ENCODE assay signal across 9 cellular contexts in genomic region chr5:23139338-23140171, GRCh38.
DNase-seq lines count a peak whose midpoint lies in the region; ATAC-seq and TF ChIP-seq lines count a peak whose summit lies in the region.
"Had no signal": no experiment of that assay in that cellular context is flagged by ENCODE, and none has a peak within 500 bp of the region (broad histone marks: within the 10 kb centered on the region; RNA-seq: fewer than 3 reads in every experiment).

No MANE protein-coding gene starts in this region.

- no peaks in the 10 kb centered on the region for H3K4me1 Mint-ChIP-seq in T-helper 2 cell treated with Interferon-gamma antibody and Interleukin-4, amounts not matched to agents 5 μg/mL and 100 μg/mL, for 36 hours (ENCODE audit: low read depth)

- H3K4me3 Mint-ChIP-seq in T-helper 2 cell treated with Interferon-gamma antibody and Interleukin-4, amounts not matched to agents 5 μg/mL and 100 μg/mL, for 36 hours, result no peak overlapping the region

- peak; percentile 66 for DNase-seq in DMS53 (lab: John Stamatoyannopoulos, UW)
- DNase-seq in NT2/D1 (ENCODE audit: low read depth, low spot score), result peak; percentile 1
- DNase-seq in fibroblast of villous mesenchyme (ENCODE audit: low read depth), result peak; percentile 5
- no peak for DNase-seq in T-helper 1 cell
- DNase-seq in T-helper 2 cell treated with Interferon-gamma antibody and Interleukin-4, amounts not matched to agents 5 μg/mL and 100 μg/mL, for 36 hours (ENCODE audit: low spot score), result no peak

- H3K9ac ChIP-seq in NT2/D1 (ENCODE audit: insufficient read length, low read depth), result no peak overlapping the region

- H3K36me3 Mint-ChIP-seq in T-helper 2 cell treated with Interferon-gamma antibody and Interleukin-4, amounts not matched to agents 5 μg/mL and 100 μg/mL, for 36 hours (ENCODE audit: low read depth), result no peaks in the 10 kb centered on the region

- no peaks in the 10 kb centered on the region for H3K36me3 ChIP-seq in NT2/D1 (ENCODE audit: insufficient read depth, insufficient read length, low read length)

- no peaks in the 10 kb centered on the region for H3K27me3 Mint-ChIP-seq in T-helper 2 cell treated with Interferon-gamma antibody and Interleukin-4, amounts not matched to agents 5 μg/mL and 100 μg/mL, for 36 hours (ENCODE audit: low read depth)

- no peaks in the 10 kb centered on the region for H3K27me3 ChIP-seq in NT2/D1 (ENCODE audit: insufficient read depth, insufficient read length)

- H3K4me3 ChIP-seq in NT2/D1 (ENCODE audit: insufficient read length, low read depth) (no peak overlapping the region), fibroblast of villous mesenchyme (ENCODE audit: low read depth, low read length) (no peak overlapping the region)

- H3K9me3 ChIP-seq in NT2/D1 (ENCODE audit: insufficient read depth, low read length), result no peaks in the 10 kb centered on the region

- H3K4me1 ChIP-seq in NT2/D1 (ENCODE audit: insufficient read depth, insufficient read length), result no peaks in the 10 kb centered on the region

- peak; percentile 16 for TF ChIP-seq CTCF in fibroblast of villous mesenchyme (IDR thresholded peaks at IDR 0.05; ENCODE audit: insufficient read depth, low read depth, low read length)

- ATAC-seq in HG02852 (IDR thresholded peaks at IDR 0.05; ENCODE audit: unreplicated experiment) (peak; percentile 76), HG03354 (IDR thresholded peaks at IDR 0.05; ENCODE audit: poor library complexity, severe bottlenecking, unreplicated experiment) (no peak), GM21528 (IDR thresholded peaks at IDR 0.05; ENCODE audit: low FRiP score, unreplicated experiment) (no peak)
- ATAC-seq: HCT116 had no signal

- peaks cover 22% of the 10 kb centered on the region for H3K9me3 Mint-ChIP-seq in T-helper 2 cell treated with Interferon-gamma antibody and Interleukin-4, amounts not matched to agents 5 μg/mL and 100 μg/mL, for 36 hours

- no peak overlapping the region for H3K27ac Mint-ChIP-seq in T-helper 2 cell treated with Interferon-gamma antibody and Interleukin-4, amounts not matched to agents 5 μg/mL and 100 μg/mL, for 36 hours

Comparison
In these comparisons a context has a peak if more than half of its experiments do, and no peak if none do; other contexts are left out.
1. DNase-seq: peak in DMS53 (single experiment), NT2/D1 (single experiment) and fibroblast of villous mesenchyme (single experiment); none in T-helper 1 cell (0 of 5) and T-helper 2 cell treated with Interferon-gamma antibody and Interleukin-4, amounts not matched to agents 5 μg/mL and 100 μg/mL, for 36 hours (single experiment).